ENCODE assay signal across 1 cellular context in genomic region chr5:1294839-1295649, GRCh38.
TF ChIP-seq lines count a peak whose summit lies in the region.

Gene TERT, minus strand, starts transcription at chr5:1295068. Its CDS starts 79 bp downstream, at chr5:1294989.

TF ChIP-seq in HepG2, 621 proteins besides CTCF, POLR2A, EP300 and RAD21 (continued from another document):
- TF ChIP-seq, protein P1, sequence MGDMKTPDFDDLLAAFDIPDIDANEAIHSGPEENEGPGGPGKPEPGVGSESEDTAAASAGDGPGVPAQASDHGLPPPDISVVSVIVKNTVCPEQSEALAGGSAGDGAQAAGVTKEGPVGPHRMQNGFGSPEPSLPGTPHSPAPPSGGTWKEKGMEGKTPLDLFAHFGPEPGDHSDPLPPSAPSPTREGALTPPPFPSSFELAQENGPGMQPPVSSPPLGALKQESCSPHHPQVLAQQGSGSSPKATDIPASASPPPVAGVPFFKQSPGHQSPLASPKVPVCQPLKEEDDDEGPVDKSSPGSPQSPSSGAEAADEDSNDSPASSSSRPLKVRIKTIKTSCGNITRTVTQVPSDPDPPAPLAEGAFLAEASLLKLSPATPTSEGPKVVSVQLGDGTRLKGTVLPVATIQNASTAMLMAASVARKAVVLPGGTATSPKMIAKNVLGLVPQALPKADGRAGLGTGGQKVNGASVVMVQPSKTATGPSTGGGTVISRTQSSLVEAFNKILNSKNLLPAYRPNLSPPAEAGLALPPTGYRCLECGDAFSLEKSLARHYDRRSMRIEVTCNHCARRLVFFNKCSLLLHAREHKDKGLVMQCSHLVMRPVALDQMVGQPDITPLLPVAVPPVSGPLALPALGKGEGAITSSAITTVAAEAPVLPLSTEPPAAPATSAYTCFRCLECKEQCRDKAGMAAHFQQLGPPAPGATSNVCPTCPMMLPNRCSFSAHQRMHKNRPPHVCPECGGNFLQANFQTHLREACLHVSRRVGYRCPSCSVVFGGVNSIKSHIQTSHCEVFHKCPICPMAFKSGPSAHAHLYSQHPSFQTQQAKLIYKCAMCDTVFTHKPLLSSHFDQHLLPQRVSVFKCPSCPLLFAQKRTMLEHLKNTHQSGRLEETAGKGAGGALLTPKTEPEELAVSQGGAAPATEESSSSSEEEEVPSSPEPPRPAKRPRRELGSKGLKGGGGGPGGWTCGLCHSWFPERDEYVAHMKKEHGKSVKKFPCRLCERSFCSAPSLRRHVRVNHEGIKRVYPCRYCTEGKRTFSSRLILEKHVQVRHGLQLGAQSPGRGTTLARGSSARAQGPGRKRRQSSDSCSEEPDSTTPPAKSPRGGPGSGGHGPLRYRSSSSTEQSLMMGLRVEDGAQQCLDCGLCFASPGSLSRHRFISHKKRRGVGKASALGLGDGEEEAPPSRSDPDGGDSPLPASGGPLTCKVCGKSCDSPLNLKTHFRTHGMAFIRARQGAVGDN (CRISPR knock-in tag; IDR thresholded peaks at IDR 0.05) = peak; percentile 40
TF ChIP-seq in HepG2: peak in this region for 38.
